Comparison of ENCODE assay signal across 8 cellular contexts in genomic region chr6:26223213-26223612, GRCh38.
DNase-seq lines count a peak whose midpoint lies in the region; ATAC-seq and TF ChIP-seq lines count a peak whose summit lies in the region.

No MANE protein-coding gene starts in this region.

- peaks cover 0 to 6% of the 10 kb centered on the region in 2 donors for H3K9me3 ChIP-seq in right atrium auricular region
- peaks cover 0 to 5% of the 10 kb centered on the region in 2 donors for H3K9me3 ChIP-seq in esophagus (ENCODE audit: control insufficient read depth in 2 of 2, insufficient read depth in 1 of 2, low read depth in 1 of 2, low read length in 1 of 2)

- peaks cover 0 to 9% of the 10 kb centered on the region in 2 donors for H3K4me1 ChIP-seq in right atrium auricular region
- H3K4me1 ChIP-seq in esophagus (ENCODE audit: control insufficient read depth in 2 of 2, insufficient read depth in 2 of 2, low read length in 1 of 2): peaks cover 0 to 6% of the 10 kb centered on the region in 2 donors

- TF ChIP-seq CTCF in right atrium auricular region (IDR thresholded peaks at IDR 0.05): no peak

- DNase-seq in right atrium auricular region (ENCODE audit: low spot score): no peak
- no peak for DNase-seq in left ventricle myocardium superior
- DNase-seq in NCI-H748 treated with DMSO at 0.1 percent for 48 hours (lab: John Stamatoyannopoulos, UW): peak; percentile 78
- DNase-seq in foreskin melanocyte: no peak
- no peak for DNase-seq in activated CD4-positive, alpha-beta T cell treated with anti-CD3 and anti-CD28 coated beads, Interleukin-2, amount 50 U/mL, for 1 hour

- H3K27me3 ChIP-seq in right atrium auricular region (no peaks in the 10 kb centered on the region), esophagus (ENCODE audit: control insufficient read depth in 1 of 2, insufficient read depth in 2 of 2, low read length in 2 of 2) (no peaks in the 10 kb centered on the region)

- no peaks in the 10 kb centered on the region for H3K36me3 ChIP-seq in right atrium auricular region
- H3K36me3 ChIP-seq in esophagus (ENCODE audit: control insufficient read depth in 2 of 2, insufficient read depth in 2 of 2, low read length in 1 of 2): peaks cover 0 to 5% of the 10 kb centered on the region in 2 donors

- no peak for ATAC-seq in left ventricle myocardium superior
- no peak for ATAC-seq in GM19023 (IDR thresholded peaks at IDR 0.05; ENCODE audit: unreplicated experiment)

- H3K27ac ChIP-seq in right atrium auricular region (peak overlapping the region; percentile 82 to 95), esophagus (ENCODE audit: low read depth in 2 of 2, low read length in 1 of 2) (peak overlapping the region; percentile 3 to 82), skin epidermis (peak overlapping the region in 15 of 21 experiments; percentile 26 to 95 (median 77))

- intact Hi-C loops in left ventricle myocardium superior (cut with micrococcal nuclease): no loop called here

- H3K4me3 ChIP-seq in right atrium auricular region: peak overlapping the region; percentile 56 to 57
- H3K4me3 ChIP-seq in esophagus (ENCODE audit: low read depth in 1 of 2, low read length in 2 of 2): peak overlapping the region in 1 of 2 donors; percentile 74
- H3K4me3 ChIP-seq in skin epidermis: peak overlapping the region; percentile 31 to 56 (median 40)

- 1 to 2% methylated on average over 7 of the region's 7 CpGs for whole genome bisulfite sequencing in esophagus, 2 donors
